ENCODE assay signal across 10 cellular contexts in genomic region chr12:124410354-124411175, GRCh38.
DNase-seq lines count a peak whose midpoint lies in the region; ATAC-seq and TF ChIP-seq lines count a peak whose summit lies in the region.
"Had no signal": no experiment of that assay in that cellular context is flagged by ENCODE, and none has a peak within 500 bp of the region (broad histone marks: within the 10 kb centered on the region; RNA-seq: fewer than 3 reads in every experiment).

No MANE protein-coding gene starts in this region.

- no peaks in the 10 kb centered on the region for H3K4me1 ChIP-seq in colonic mucosa

- H3K4me3 Mint-ChIP-seq in nephron: peak overlapping the region; percentile 38 to 69 (median 57)

- intact Hi-C loops in colonic mucosa (cut with DNase I): no loop called here

- peak overlapping the region; percentile 84 to 93 (median 89) for H3K27ac Mint-ChIP-seq in nephron

- H3K27ac ChIP-seq in 22Rv1: peak overlapping the region; percentile 86
- peak overlapping the region; percentile 64 for H3K27ac ChIP-seq in KOPT-K1 (ENCODE audit: low read depth, low read length, poor library complexity, severe bottlenecking)
- H3K27ac ChIP-seq in colonic mucosa: peak overlapping the region; percentile 41
- H3K27ac ChIP-seq: SJSA1 had no signal

- peak overlapping the region in 1 of 2 donors; percentile 34 for H3K9ac ChIP-seq in colonic mucosa (ENCODE audit: low read depth in 2 of 2, low read length in 2 of 2)

- ATAC-seq in GM18498 (IDR thresholded peaks at IDR 0.05; ENCODE audit: unreplicated experiment): no peak
- no peak for ATAC-seq in GM19463 (IDR thresholded peaks at IDR 0.05; ENCODE audit: unreplicated experiment)

- H3K4me3 ChIP-seq in colonic mucosa: no peak overlapping the region
- H3K4me3 ChIP-seq: SJSA1 had no signal

- peaks cover 62% of the 10 kb centered on the region for H3K36me3 ChIP-seq in KOPT-K1 (ENCODE audit: insufficient read depth, low read length)
- H3K36me3 ChIP-seq in colonic mucosa: no peaks in the 10 kb centered on the region

- peaks cover 4% of the 10 kb centered on the region for H3K27me3 Mint-ChIP-seq in nephron (ENCODE audit: low read depth)

- no peaks in the 10 kb centered on the region for H3K9me3 Mint-ChIP-seq in nephron

- H3K27me3 ChIP-seq in colonic mucosa: no peaks in the 10 kb centered on the region
- H3K27me3 ChIP-seq: SJSA1 had no signal

- H3K4me1 Mint-ChIP-seq in nephron: peaks cover 46% of the 10 kb centered on the region

- TF ChIP-seq CTCF in 22Rv1 (IDR thresholded peaks at IDR 0.05) (no peak), colonic mucosa (IDR thresholded peaks at IDR 0.05) (no peak), nephron (IDR thresholded peaks at IDR 0.05; ENCODE audit: unreplicated experiment in 3 of 3) (no peak)

- H3K36me3 Mint-ChIP-seq in nephron (ENCODE audit: low read depth): peaks cover 30% of the 10 kb centered on the region

- DNase-seq in colonic mucosa (no peak), NCI-H187 (lab: John Stamatoyannopoulos, UW) (no peak), AML-193 (lab: John Stamatoyannopoulos, UW) (no peak)
- DNase-seq: midbrain had no signal

- H3K9me3 ChIP-seq in KOPT-K1 (ENCODE audit: insufficient read depth, low read length, poor library complexity, severe bottlenecking): no peaks in the 10 kb centered on the region
- H3K9me3 ChIP-seq in colonic mucosa: no peaks in the 10 kb centered on the region
- H3K9me3 ChIP-seq: SJSA1 had no signal
